ENCODE assay signal across 14 cellular contexts in genomic region chr4:173289351-173289725, GRCh38. TPM values are rescaled to one million over a fixed set of nuclear protein-coding genes. Genes with fewer than 3 reads are reported as not detected.
DNase-seq lines count a peak whose midpoint lies in the region; ATAC-seq and TF ChIP-seq lines count a peak whose summit lies in the region.
"Had no signal": no experiment of that assay in that cellular context is flagged by ENCODE, and none has a peak within 500 bp of the region (broad histone marks: within the 10 kb centered on the region; RNA-seq: fewer than 3 reads in every experiment).

No MANE protein-coding gene starts in this region.

- H3K36me3 ChIP-seq in mucosa of descending colon (ENCODE audit: low read depth), result no peaks in the 10 kb centered on the region

- H3K4me1 ChIP-seq in mucosa of descending colon (ENCODE audit: low read depth), result peaks cover 2% of the 10 kb centered on the region
- H3K4me1 ChIP-seq: parathyroid adenoma had no signal

- peaks cover 12% of the 10 kb centered on the region for H3K9me3 Mint-ChIP-seq in activated CD4-positive, alpha-beta T cell treated with anti-CD3 and anti-CD28 coated beads for 36 hours (ENCODE audit: low read depth)
- peaks cover 9% of the 10 kb centered on the region for H3K9me3 Mint-ChIP-seq in activated naive CD8-positive, alpha-beta T cell treated with anti-CD3 and anti-CD28 coated beads, Interleukin-2, amount 50 U/mL, for 24 hours

- H3K27ac Mint-ChIP-seq in activated CD4-positive, alpha-beta T cell treated with anti-CD3 and anti-CD28 coated beads for 36 hours, result no peak overlapping the region
- no peak overlapping the region for H3K27ac Mint-ChIP-seq in activated naive CD8-positive, alpha-beta T cell treated with anti-CD3 and anti-CD28 coated beads, Interleukin-2, amount 50 U/mL, for 24 hours

- H3K4me1 Mint-ChIP-seq in activated CD4-positive, alpha-beta T cell treated with anti-CD3 and anti-CD28 coated beads for 36 hours, result peaks cover 16% of the 10 kb centered on the region
- H3K4me1 Mint-ChIP-seq in activated naive CD8-positive, alpha-beta T cell treated with anti-CD3 and anti-CD28 coated beads, Interleukin-2, amount 50 U/mL, for 24 hours, result peaks cover 11% of the 10 kb centered on the region

- intact Hi-C loops in activated CD4-positive, alpha-beta T cell treated with anti-CD3 and anti-CD28 coated beads for 36 hours (cut with DNase I, micrococcal nuclease), result no loop called here
- intact Hi-C loops in mucosa of descending colon (cut with DNase I, micrococcal nuclease), result no loop called here

- CTCF ChIA-PET in activated CD4-positive, alpha-beta T cell treated with anti-CD3 and anti-CD28 coated beads for 36 hours (lab: Charles Lee), result interaction anchor here (0.6 to 3.2 kb wide), 8 partner anchors 12 to 158 kb away, joined by 3 to 19 read pairs (median 4); no protein-coding TSS in a partner anchor

- no peaks in the 10 kb centered on the region for H3K27me3 Mint-ChIP-seq in activated CD4-positive, alpha-beta T cell treated with anti-CD3 and anti-CD28 coated beads for 36 hours
- H3K27me3 Mint-ChIP-seq in activated naive CD8-positive, alpha-beta T cell treated with anti-CD3 and anti-CD28 coated beads, Interleukin-2, amount 50 U/mL, for 24 hours, result no peaks in the 10 kb centered on the region

- no peak for TF ChIP-seq CTCF in mucosa of descending colon (IDR thresholded peaks at IDR 0.05)

- POLR2A ChIA-PET in activated CD4-positive, alpha-beta T cell treated with anti-CD3 and anti-CD28 coated beads for 36 hours (lab: Charles Lee), result interaction anchor here (0.6 kb wide), 1 partner anchor 201 kb away, joined by 3 read pairs; no protein-coding TSS in a partner anchor

- DNase-seq in activated CD4-positive, alpha-beta T cell treated with anti-CD3 and anti-CD28 coated beads for 36 hours, result no peak
- DNase-seq in activated CD4-positive, alpha-beta T cell treated with anti-CD3 and anti-CD28 coated beads, Interleukin-2, amount 50 U/mL, for 1 hour, result no peak
- no peak for DNase-seq in activated naive CD8-positive, alpha-beta T cell treated with anti-CD3 and anti-CD28 coated beads, Interleukin-2, amount 50 U/mL, for 24 hours
- no peak for DNase-seq in mucosa of descending colon
- no peak for DNase-seq in NCI-H774 (lab: John Stamatoyannopoulos, UW)
- DNase-seq in DMS53 (lab: John Stamatoyannopoulos, UW), result no peak
- no peak for DNase-seq in dermis blood vessel endothelial cell
- DNase-seq: ACHN, endodermal cell, immature natural killer cell, NCI-H345, SHP77 had no signal

- H3K4me3 Mint-ChIP-seq in activated CD4-positive, alpha-beta T cell treated with anti-CD3 and anti-CD28 coated beads for 36 hours, result peak overlapping the region; percentile 49
- peak overlapping the region; percentile 33 for H3K4me3 Mint-ChIP-seq in activated naive CD8-positive, alpha-beta T cell treated with anti-CD3 and anti-CD28 coated beads, Interleukin-2, amount 50 U/mL, for 24 hours
- H3K4me3 Mint-ChIP-seq: endodermal cell had no signal

- H3K36me3 Mint-ChIP-seq in activated CD4-positive, alpha-beta T cell treated with anti-CD3 and anti-CD28 coated beads for 36 hours (ENCODE audit: low read depth), result peaks cover 19% of the 10 kb centered on the region
- peaks cover 18% of the 10 kb centered on the region for H3K36me3 Mint-ChIP-seq in activated naive CD8-positive, alpha-beta T cell treated with anti-CD3 and anti-CD28 coated beads, Interleukin-2, amount 50 U/mL, for 24 hours (ENCODE audit: low read depth)

- H3K9me3 ChIP-seq in mucosa of descending colon, result peaks cover 33% of the 10 kb centered on the region

- ATAC-seq in activated CD4-positive, alpha-beta T cell treated with anti-CD3 and anti-CD28 coated beads for 36 hours, result peak; percentile 34
- ATAC-seq in HG03520 (IDR thresholded peaks at IDR 0.05; ENCODE audit: unreplicated experiment) (peak; percentile 18), mucosa of descending colon (peak; percentile 19)
- no peak for ATAC-seq in activated naive CD8-positive, alpha-beta T cell treated with anti-CD3 and anti-CD28 coated beads, Interleukin-2, amount 50 U/mL, for 24 hours

- no peak overlapping the region for H3K4me3 ChIP-seq in mucosa of descending colon

RNA-seq across cellular contexts. Expression of gene HMGB2, which starts 44.8 kb away (rescaled TPM):
- 100 to 1,000 TPM; 608 to 661 TPM for total RNA-seq in activated CD4-positive, alpha-beta T cell treated with anti-CD3 and anti-CD28 coated beads for 36 hours
- total RNA-seq in mucosa of descending colon (100 to 1,000 TPM in 1 of 3 donors, 10 to 100 TPM in 2; 42.0 to 113 (median 54.4) TPM), dermis blood vessel endothelial cell (90.9 and 215 TPM in 2 replicates)
